14 cellular contexts compared by ENCODE assay signal in genomic region chr9:113501129-113501686, GRCh38. TPM values are rescaled to one million over a fixed set of nuclear protein-coding genes. Genes with fewer than 3 reads are reported as not detected.
A peak's percentile ranks its signal among the peaks of the same experiment; 100 is the strongest.
DNase-seq lines count a peak whose midpoint lies in the region; ATAC-seq and TF ChIP-seq lines count a peak whose summit lies in the region.
"Had no signal": no experiment of that assay in that cellular context is flagged by ENCODE, and none has a peak within 500 bp of the region (broad histone marks: within the 10 kb centered on the region; RNA-seq: fewer than 3 reads in every experiment).

No MANE protein-coding gene starts in this region.

- no peaks in the 10 kb centered on the region for H3K4me1 ChIP-seq in body of pancreas
- H3K4me1 ChIP-seq in mesendoderm (ENCODE audit: control insufficient read depth, low read depth, low read length): peaks cover 5% of the 10 kb centered on the region
- peaks cover 9% of the 10 kb centered on the region for H3K4me1 ChIP-seq in suprapubic skin
- peaks cover 4% of the 10 kb centered on the region for H3K4me1 ChIP-seq in smooth muscle cell (ENCODE audit: low read depth)

- TF ChIP-seq CTCF in body of pancreas (IDR thresholded peaks at IDR 0.05): no peak
- no peak for TF ChIP-seq CTCF in suprapubic skin (IDR thresholded peaks at IDR 0.05)
- TF ChIP-seq CTCF in smooth muscle cell (IDR thresholded peaks at IDR 0.05; ENCODE audit: borderline replicate concordance, insufficient read depth, poor library complexity, severe bottlenecking): no peak

- H3K9ac ChIP-seq in mesendoderm (ENCODE audit: low read length) (no peak overlapping the region), smooth muscle cell (ENCODE audit: low read depth) (no peak overlapping the region)

- no peaks in the 10 kb centered on the region for H3K9me3 ChIP-seq in body of pancreas
- no peaks in the 10 kb centered on the region for H3K9me3 ChIP-seq in suprapubic skin
- no peaks in the 10 kb centered on the region for H3K9me3 ChIP-seq in smooth muscle cell (replicated peaks; ENCODE audit: low read depth)
- H3K9me3 ChIP-seq: SJCRH30 had no signal

- H2AK5ac ChIP-seq in mesendoderm (ENCODE audit: low read length): no peak overlapping the region

- H3K27ac ChIP-seq in body of pancreas (peak overlapping the region in 2 of 4 donors; percentile 3 to 42), mesendoderm (ENCODE audit: low read depth, low read length) (no peak overlapping the region), suprapubic skin (peak overlapping the region; percentile 14), smooth muscle cell (ENCODE audit: low read depth) (no peak overlapping the region)
- H3K27ac ChIP-seq: SJCRH30 had no signal

- intact Hi-C loops in body of pancreas (cut with DNase I): no loop called here
- intact Hi-C loops in Right ventricle myocardium superior (cut with DNase I): no loop called here

- no peaks in the 10 kb centered on the region for H3F3A ChIP-seq in smooth muscle cell (ENCODE audit: low read depth)

- TF ChIP-seq POLR2A in body of pancreas (IDR thresholded peaks at IDR 0.05) (peak in 1 of 3 donors; percentile 40), suprapubic skin (IDR thresholded peaks at IDR 0.05) (no peak)

- H3K56ac ChIP-seq in mesendoderm (ENCODE audit: low read length): peak overlapping the region; percentile 53

- H2AFZ ChIP-seq in smooth muscle cell (ENCODE audit: low read depth): no peak overlapping the region

- DNase-seq in body of pancreas (no peak), Right ventricle myocardium superior (peak; percentile 62), mesendoderm (peak; percentile 50), suprapubic skin (ENCODE audit: low spot score in 2 of 2) (no peak), smooth muscle cell (lab: John Stamatoyannopoulos, UW; ENCODE audit: unreplicated experiment) (no peak), DMS114 treated with DMSO at 0.1 percent for 48 hours (lab: John Stamatoyannopoulos, UW; ENCODE audit: unreplicated experiment) (no peak)
- DNase-seq: CD8-positive, alpha-beta T cell; effector CD4-positive, alpha-beta T cell; midbrain; NCI-H748 treated with DMSO at 0.1 percent for 48 hours; SJCRH30; substantia nigra had no signal

- no peak overlapping the region for H3K4me2 ChIP-seq in mesendoderm (ENCODE audit: low read length)
- H3K4me2 ChIP-seq in smooth muscle cell: no peak overlapping the region

- no peaks in the 10 kb centered on the region for H3K79me1 ChIP-seq in mesendoderm (ENCODE audit: low read length)

- no peak overlapping the region for H3K4ac ChIP-seq in mesendoderm (ENCODE audit: low read depth, low read length)

- H3K23ac ChIP-seq in mesendoderm (ENCODE audit: low read length): no peak overlapping the region

- H2BK5ac ChIP-seq in mesendoderm (ENCODE audit: low read length): no peak overlapping the region

- H2BK15ac ChIP-seq in mesendoderm (replicated peaks; ENCODE audit: low read depth): no peak overlapping the region

- H3K27me3 ChIP-seq in body of pancreas: no peaks in the 10 kb centered on the region
- H3K27me3 ChIP-seq in mesendoderm (ENCODE audit: insufficient read depth, low read length, poor library complexity): no peaks in the 10 kb centered on the region
- H3K27me3 ChIP-seq in suprapubic skin: no peaks in the 10 kb centered on the region
- H3K27me3 ChIP-seq in smooth muscle cell (ENCODE audit: low read depth): no peaks in the 10 kb centered on the region
- H3K27me3 ChIP-seq: SJCRH30 had no signal

- 82 to 87% methylated on average over 10 to 19 of the region's 20 CpGs for WGBS in body of pancreas, 2 donors
- no CpG with 5 or more reads among the region's 20 CpGs for WGBS in mesendoderm (ENCODE audit: extremely low coverage, insufficient coverage, low lambda C conversion rate)
- WGBS in suprapubic skin: 90% methylated on average over 19 of the region's 20 CpGs
- 79% methylated on average over 20 of the region's 20 CpGs for WGBS in smooth muscle cell (ENCODE audit: low lambda C conversion rate)

- ATAC-seq in body of pancreas: peak; percentile 30
- peak; percentile 54 for ATAC-seq in Right ventricle myocardium superior (ENCODE audit: poor library complexity)
- ATAC-seq in HG03095 (IDR thresholded peaks at IDR 0.05; ENCODE audit: unreplicated experiment): no peak
- ATAC-seq in GM18502 (IDR thresholded peaks at IDR 0.05; ENCODE audit: poor library complexity, unreplicated experiment): no peak
- ATAC-seq: CD8-positive, alpha-beta T cell had no signal

- TF ChIP-seq EP300 in suprapubic skin (IDR thresholded peaks at IDR 0.05): no peak

- no peak overlapping the region for H2BK120ac ChIP-seq in mesendoderm (ENCODE audit: low read depth, low read length)

- no peak overlapping the region for H4K8ac ChIP-seq in mesendoderm (ENCODE audit: low read depth, low read length)

- no peaks in the 10 kb centered on the region for H4K20me1 ChIP-seq in smooth muscle cell (ENCODE audit: low read depth)

- H4K5ac ChIP-seq in mesendoderm (ENCODE audit: low read length): no peak overlapping the region

- H3K36me3 ChIP-seq in body of pancreas (replicated peaks in 1 of 2; ENCODE audit: insufficient read depth in 1 of 2, low read depth in 2 of 2) (no peaks in the 10 kb centered on the region), mesendoderm (ENCODE audit: control insufficient read depth, insufficient read depth, low read length) (no peaks in the 10 kb centered on the region), suprapubic skin (no peaks in the 10 kb centered on the region), smooth muscle cell (ENCODE audit: low read depth) (no peaks in the 10 kb centered on the region)
- H3K36me3 ChIP-seq: SJCRH30 had no signal

- peak overlapping the region; percentile 15 for H3K18ac ChIP-seq in mesendoderm (ENCODE audit: low read length)

- H3K4me3 ChIP-seq in body of pancreas (no peak overlapping the region), mesendoderm (ENCODE audit: low read length) (no peak overlapping the region), suprapubic skin (peak overlapping the region; percentile 34), smooth muscle cell (no peak overlapping the region)
- H3K4me3 ChIP-seq: SJCRH30 had no signal

- no peaks in the 10 kb centered on the region for H3K79me2 ChIP-seq in mesendoderm (ENCODE audit: control insufficient read depth, insufficient read depth, low read length)
- no peaks in the 10 kb centered on the region for H3K79me2 ChIP-seq in smooth muscle cell (ENCODE audit: low read depth)

RNA-seq across cellular contexts. Expression of gene RGS3, which starts 37.7 kb away (rescaled TPM):
- total RNA-seq in body of pancreas (10 to 100 TPM; 25.7 to 96.9 TPM), Right ventricle myocardium superior (138 TPM), suprapubic skin (10 to 100 TPM; 11.0 to 18.8 (median 16.0) TPM), smooth muscle cell (43.8 and 58.4 TPM in 2 replicates)
- 13.4 TPM for polyA plus RNA-seq in mesendoderm (2013, experiment 1 of 2)
- 13.5 TPM for polyA plus RNA-seq in mesendoderm (2013, experiment 2 of 2)
- polyA plus RNA-seq in smooth muscle cell: 94.5 and 108 TPM in 2 replicates

Comparison
In these comparisons a context has a peak if more than half of its experiments do, and no peak if none do; other contexts are left out.
1. ATAC-seq: peak in body of pancreas (single experiment) and Right ventricle myocardium superior (single experiment); none in HG03095 (single experiment) and GM18502 (single experiment).
2. DNase-seq: peak in Right ventricle myocardium superior (single experiment) and mesendoderm (single experiment); none in body of pancreas (0 of 4), suprapubic skin (0 of 2), smooth muscle cell (single experiment) and DMS114 treated with DMSO at 0.1 percent for 48 hours (single experiment).